1 cellular context compared by ENCODE assay signal in the genomic region with DNA sequence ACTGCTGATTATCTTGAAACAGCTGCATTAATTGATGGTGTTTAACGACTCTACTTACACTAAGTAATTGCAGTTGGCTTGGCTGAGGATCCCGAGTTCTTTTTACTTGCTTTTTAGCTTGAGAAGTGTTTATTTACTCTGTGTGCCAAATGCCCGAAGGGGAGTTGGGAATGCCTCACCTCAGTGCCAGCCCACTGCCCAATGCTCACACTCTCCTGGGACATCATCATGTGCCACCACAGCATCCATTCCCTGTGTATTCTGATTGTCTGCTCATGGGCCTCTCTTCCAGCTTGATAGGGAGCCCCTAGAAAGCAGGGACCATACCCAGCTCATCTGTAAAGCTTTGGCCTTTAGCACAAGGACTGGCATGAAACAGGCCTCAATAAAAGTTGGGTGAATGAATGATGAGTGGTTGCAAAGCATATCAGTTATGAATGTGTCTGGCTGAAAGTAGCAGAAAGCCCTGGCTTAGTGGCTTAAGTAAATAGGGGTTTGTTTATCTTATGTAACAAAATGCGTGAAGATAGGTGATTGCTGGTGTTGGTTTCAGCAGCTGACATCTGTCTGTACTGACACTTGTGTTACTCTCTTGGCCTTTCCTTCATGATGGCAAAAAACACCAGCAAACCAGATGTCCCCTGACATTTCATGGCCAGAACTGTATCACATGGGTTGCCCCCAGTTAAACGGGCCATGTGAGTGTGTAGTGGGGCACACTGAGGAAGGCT.
TF ChIP-seq lines count a peak whose summit lies in the region.

No MANE protein-coding gene starts in this region.

TF ChIP-seq in GM23338, 12 proteins besides CTCF, POLR2A, EP300 and RAD21 (continued from another document):
- TF ChIP-seq, protein P1, sequence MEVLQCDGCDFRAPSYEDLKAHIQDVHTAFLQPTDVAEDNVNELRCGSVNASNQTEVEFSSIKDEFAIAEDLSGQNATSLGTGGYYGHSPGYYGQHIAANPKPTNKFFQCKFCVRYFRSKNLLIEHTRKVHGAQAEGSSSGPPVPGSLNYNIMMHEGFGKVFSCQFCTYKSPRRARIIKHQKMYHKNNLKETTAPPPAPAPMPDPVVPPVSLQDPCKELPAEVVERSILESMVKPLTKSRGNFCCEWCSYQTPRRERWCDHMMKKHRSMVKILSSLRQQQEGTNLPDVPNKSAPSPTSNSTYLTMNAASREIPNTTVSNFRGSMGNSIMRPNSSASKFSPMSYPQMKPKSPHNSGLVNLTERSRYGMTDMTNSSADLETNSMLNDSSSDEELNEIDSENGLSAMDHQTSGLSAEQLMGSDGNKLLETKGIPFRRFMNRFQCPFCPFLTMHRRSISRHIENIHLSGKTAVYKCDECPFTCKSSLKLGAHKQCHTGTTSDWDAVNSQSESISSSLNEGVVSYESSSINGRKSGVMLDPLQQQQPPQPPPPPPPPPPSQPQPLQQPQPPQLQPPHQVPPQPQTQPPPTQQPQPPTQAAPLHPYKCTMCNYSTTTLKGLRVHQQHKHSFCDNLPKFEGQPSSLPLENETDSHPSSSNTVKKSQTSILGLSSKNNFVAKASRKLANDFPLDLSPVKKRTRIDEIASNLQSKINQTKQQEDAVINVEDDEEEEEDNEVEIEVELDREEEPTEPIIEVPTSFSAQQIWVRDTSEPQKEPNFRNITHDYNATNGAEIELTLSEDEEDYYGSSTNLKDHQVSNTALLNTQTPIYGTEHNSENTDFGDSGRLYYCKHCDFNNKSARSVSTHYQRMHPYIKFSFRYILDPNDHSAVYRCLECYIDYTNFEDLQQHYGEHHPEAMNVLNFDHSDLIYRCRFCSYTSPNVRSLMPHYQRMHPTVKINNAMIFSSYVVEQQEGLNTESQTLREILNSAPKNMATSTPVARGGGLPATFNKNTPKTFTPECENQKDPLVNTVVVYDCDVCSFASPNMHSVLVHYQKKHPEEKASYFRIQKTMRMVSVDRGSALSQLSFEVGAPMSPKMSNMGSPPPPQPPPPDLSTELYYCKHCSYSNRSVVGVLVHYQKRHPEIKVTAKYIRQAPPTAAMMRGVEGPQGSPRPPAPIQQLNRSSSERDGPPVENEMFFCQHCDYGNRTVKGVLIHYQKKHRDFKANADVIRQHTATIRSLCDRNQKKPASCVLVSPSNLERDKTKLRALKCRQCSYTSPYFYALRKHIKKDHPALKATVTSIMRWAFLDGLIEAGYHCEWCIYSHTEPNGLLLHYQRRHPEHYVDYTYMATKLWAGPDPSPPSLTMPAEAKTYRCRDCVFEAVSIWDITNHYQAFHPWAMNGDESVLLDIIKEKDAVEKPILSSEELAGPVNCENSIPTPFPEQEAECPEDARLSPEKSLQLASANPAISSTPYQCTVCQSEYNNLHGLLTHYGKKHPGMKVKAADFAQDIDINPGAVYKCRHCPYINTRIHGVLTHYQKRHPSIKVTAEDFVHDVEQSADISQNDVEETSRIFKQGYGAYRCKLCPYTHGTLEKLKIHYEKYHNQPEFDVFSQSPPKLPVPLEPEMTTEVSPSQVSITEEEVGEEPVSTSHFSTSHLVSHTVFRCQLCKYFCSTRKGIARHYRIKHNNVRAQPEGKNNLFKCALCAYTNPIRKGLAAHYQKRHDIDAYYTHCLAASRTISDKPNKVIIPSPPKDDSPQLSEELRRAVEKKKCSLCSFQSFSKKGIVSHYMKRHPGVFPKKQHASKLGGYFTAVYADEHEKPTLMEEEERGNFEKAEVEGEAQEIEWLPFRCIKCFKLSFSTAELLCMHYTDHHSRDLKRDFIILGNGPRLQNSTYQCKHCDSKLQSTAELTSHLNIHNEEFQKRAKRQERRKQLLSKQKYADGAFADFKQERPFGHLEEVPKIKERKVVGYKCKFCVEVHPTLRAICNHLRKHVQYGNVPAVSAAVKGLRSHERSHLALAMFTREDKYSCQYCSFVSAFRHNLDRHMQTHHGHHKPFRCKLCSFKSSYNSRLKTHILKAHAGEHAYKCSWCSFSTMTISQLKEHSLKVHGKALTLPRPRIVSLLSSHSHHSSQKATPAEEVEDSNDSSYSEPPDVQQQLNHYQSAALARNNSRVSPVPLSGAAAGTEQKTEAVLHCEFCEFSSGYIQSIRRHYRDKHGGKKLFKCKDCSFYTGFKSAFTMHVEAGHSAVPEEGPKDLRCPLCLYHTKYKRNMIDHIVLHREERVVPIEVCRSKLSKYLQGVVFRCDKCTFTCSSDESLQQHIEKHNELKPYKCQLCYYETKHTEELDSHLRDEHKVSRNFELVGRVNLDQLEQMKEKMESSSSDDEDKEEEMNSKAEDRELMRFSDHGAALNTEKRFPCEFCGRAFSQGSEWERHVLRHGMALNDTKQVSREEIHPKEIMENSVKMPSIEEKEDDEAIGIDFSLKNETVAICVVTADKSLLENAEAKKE (CRISPR knock-in tag; IDR thresholded peaks at IDR 0.05): no peak
- TF ChIP-seq EZH2 (IDR thresholded peaks at IDR 0.05; ENCODE audit: low read depth, unreplicated experiment) (no peak), EZH2phosphoT487 (IDR thresholded peaks at IDR 0.05; ENCODE audit: unreplicated experiment) (no peak), POLR2AphosphoS5 (IDR thresholded peaks at IDR 0.05; ENCODE audit: low read depth) (no peak), JUNB (IDR thresholded peaks at IDR 0.05; ENCODE audit: unreplicated experiment) (no peak), ZNF114 (CRISPR knock-in tag; IDR thresholded peaks at IDR 0.05) (no peak)
- TF ChIP-seq, protein P2, sequence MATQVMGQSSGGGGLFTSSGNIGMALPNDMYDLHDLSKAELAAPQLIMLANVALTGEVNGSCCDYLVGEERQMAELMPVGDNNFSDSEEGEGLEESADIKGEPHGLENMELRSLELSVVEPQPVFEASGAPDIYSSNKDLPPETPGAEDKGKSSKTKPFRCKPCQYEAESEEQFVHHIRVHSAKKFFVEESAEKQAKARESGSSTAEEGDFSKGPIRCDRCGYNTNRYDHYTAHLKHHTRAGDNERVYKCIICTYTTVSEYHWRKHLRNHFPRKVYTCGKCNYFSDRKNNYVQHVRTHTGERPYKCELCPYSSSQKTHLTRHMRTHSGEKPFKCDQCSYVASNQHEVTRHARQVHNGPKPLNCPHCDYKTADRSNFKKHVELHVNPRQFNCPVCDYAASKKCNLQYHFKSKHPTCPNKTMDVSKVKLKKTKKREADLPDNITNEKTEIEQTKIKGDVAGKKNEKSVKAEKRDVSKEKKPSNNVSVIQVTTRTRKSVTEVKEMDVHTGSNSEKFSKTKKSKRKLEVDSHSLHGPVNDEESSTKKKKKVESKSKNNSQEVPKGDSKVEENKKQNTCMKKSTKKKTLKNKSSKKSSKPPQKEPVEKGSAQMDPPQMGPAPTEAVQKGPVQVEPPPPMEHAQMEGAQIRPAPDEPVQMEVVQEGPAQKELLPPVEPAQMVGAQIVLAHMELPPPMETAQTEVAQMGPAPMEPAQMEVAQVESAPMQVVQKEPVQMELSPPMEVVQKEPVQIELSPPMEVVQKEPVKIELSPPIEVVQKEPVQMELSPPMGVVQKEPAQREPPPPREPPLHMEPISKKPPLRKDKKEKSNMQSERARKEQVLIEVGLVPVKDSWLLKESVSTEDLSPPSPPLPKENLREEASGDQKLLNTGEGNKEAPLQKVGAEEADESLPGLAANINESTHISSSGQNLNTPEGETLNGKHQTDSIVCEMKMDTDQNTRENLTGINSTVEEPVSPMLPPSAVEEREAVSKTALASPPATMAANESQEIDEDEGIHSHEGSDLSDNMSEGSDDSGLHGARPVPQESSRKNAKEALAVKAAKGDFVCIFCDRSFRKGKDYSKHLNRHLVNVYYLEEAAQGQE (IDR thresholded peaks at IDR 0.05; ENCODE audit: unreplicated experiment): no peak
